1 cellular context compared by ENCODE assay signal in the genomic region with DNA sequence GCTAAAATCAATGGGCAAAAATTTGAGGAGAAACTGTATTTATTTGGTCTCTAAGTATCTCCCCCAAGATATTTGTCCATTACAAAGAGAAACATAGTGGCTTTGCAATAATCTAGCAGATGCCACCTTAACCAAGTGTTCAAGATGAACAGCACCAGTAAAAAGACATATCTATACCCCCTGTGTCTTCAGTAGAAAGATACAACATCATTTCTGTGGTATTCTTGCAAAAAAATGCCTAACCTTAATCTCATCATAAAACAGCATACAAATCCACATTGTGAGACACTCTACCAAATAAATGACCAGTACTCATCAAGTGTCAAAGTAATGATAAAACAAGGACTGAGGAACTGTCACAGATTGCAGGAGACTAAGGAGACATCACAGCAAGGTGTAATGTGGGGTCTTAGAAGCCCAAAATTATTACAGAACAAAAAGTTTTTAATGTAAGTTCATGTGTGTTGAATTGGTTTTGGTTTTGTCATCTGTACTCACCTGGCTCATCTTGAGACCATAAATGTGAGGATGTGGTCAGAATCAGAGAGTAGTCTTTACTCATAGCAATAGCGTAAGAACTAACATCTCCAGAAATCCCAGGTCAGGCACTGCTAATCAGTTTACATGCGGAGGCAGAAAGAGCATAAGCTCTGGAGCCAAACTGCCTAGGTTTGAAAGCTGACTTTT.
TF ChIP-seq lines count a peak whose summit lies in the region.

No MANE protein-coding gene starts in this region.

TF ChIP-seq in GM12878, 131 proteins besides CTCF, POLR2A, EP300 and RAD21 (continued from another document and continues in another):
- TF ChIP-seq SRF (IDR thresholded peaks at IDR 0.05; ENCODE audit: low read depth in 2 of 2, low read length in 2 of 2) (0 out of 4 replicates have a peak, but pooled peaks of 1 of the 2 experiments have one; percentile 45), GABPA (IDR thresholded peaks at IDR 0.05; ENCODE audit: low read depth) (no peak), IRF5 (IDR thresholded peaks at IDR 0.05; ENCODE audit: borderline replicate concordance) (no peak), IKZF2 (IDR thresholded peaks at IDR 0.05) (peak; percentile 57 to 70; a peak in 3 of 4 replicates), ZBED1 (IDR thresholded peaks at IDR 0.05; ENCODE audit: borderline replicate concordance) (no peak), SUPT20H (IDR thresholded peaks at IDR 0.05; ENCODE audit: borderline replicate concordance, control insufficient read depth, low read depth, low read length) (no peak), GATAD2B (conservative IDR thresholded peaks at IDR 0.05; ENCODE audit: low read depth) (no peak), SP1 (IDR thresholded peaks at IDR 0.05; ENCODE audit: low read depth, low read length) (no peak), CHD2 (IDR thresholded peaks at IDR 0.05; ENCODE audit: borderline replicate concordance, low read depth, low read length) (no peak), NFIC (IDR thresholded peaks at IDR 0.05; ENCODE audit: low read depth, low read length) (peak; percentile 78), ZNF24 (IDR thresholded peaks at IDR 0.05) (no peak), ZZZ3 (IDR thresholded peaks at IDR 0.05; ENCODE audit: control insufficient read depth, insufficient read length, low read depth) (no peak), MTA2 (IDR thresholded peaks at IDR 0.05; ENCODE audit: low read depth) (peak; percentile 46; the same call in 1 of the 2 replicates), ZBTB4 (CRISPR knock-in tag; IDR thresholded peaks at IDR 0.05) (no peak), ZNF622 (IDR thresholded peaks at IDR 0.05) (no peak), RUNX3 (IDR thresholded peaks at IDR 0.05; ENCODE audit: low read length) (peak; percentile 97), SMARCA5 (IDR thresholded peaks at IDR 0.05) (no peak), SMC3 (IDR thresholded peaks at IDR 0.05; ENCODE audit: borderline replicate concordance, low read length) (no peak), KAT2A (conservative IDR thresholded peaks at IDR 0.05; ENCODE audit: control insufficient read depth, low read depth, low read length) (no peak), STAT3 (IDR thresholded peaks at IDR 0.05; ENCODE audit: low read depth, low read length) (no peak), ASH2L (IDR thresholded peaks at IDR 0.05; ENCODE audit: borderline replicate concordance, low read depth) (no peak), EED (IDR thresholded peaks at IDR 0.05; ENCODE audit: low read depth) (peak; percentile 50; the same call in 1 of the 2 replicates), EZH2 (IDR thresholded peaks at IDR 0.05; ENCODE audit: borderline replicate concordance, control insufficient read depth, low read depth, low read length) (no peak), ZNF207 (IDR thresholded peaks at IDR 0.05; ENCODE audit: borderline replicate concordance) (no peak), BCL11A (IDR thresholded peaks at IDR 0.05; ENCODE audit: low read depth, low read length) (peak; percentile 85), BACH1 (IDR thresholded peaks at IDR 0.05; ENCODE audit: borderline replicate concordance) (no peak), NR2C1 (IDR thresholded peaks at IDR 0.05) (no peak), TCF7 (IDR thresholded peaks at IDR 0.05; ENCODE audit: borderline replicate concordance) (no peak), POLR2AphosphoS2 (IDR thresholded peaks at IDR 0.05; ENCODE audit: low read depth, low read length) (no peak), JUND (IDR thresholded peaks at IDR 0.05; ENCODE audit: low read depth, low read length) (no peak), JUNB (IDR thresholded peaks at IDR 0.05) (peak; percentile 86), HCFC1 (IDR thresholded peaks at IDR 0.05; ENCODE audit: low read length) (no peak), RB1 (IDR thresholded peaks at IDR 0.05; ENCODE audit: borderline replicate concordance) (no peak), TCF12 (IDR thresholded peaks at IDR 0.05; ENCODE audit: low read depth, low read length) (no peak), SUZ12 (IDR thresholded peaks at IDR 0.05; ENCODE audit: unreplicated experiment) (no peak), WRNIP1 (IDR thresholded peaks at IDR 0.05; ENCODE audit: borderline replicate concordance, low read depth, low read length) (no peak), PAX5 (IDR thresholded peaks at IDR 0.05; ENCODE audit: borderline replicate concordance, low read depth, low read length) (peak; percentile 60; the same call in 1 of the 2 replicates), LARP7 (IDR thresholded peaks at IDR 0.05) (no peak), STAT1 (conservative IDR thresholded peaks at IDR 0.05) (no peak), NBN (IDR thresholded peaks at IDR 0.05) (no peak), TAF1 (IDR thresholded peaks at IDR 0.05; ENCODE audit: borderline replicate concordance, low read depth, low read length) (no peak), CBX3 (IDR thresholded peaks at IDR 0.05; ENCODE audit: borderline replicate concordance, low read depth) (no peak), CREB1 (IDR thresholded peaks at IDR 0.05; ENCODE audit: low read depth) (peak; percentile 53; the same call in 1 of the 2 replicates), CHD1 (IDR thresholded peaks at IDR 0.05; ENCODE audit: low read depth, low read length) (no peak), KDM1A (IDR thresholded peaks at IDR 0.05; ENCODE audit: borderline replicate concordance) (no peak), FOS (IDR thresholded peaks at IDR 0.05; ENCODE audit: borderline replicate concordance, extremely low read depth, insufficient read length) (no peak), SPI1 (IDR thresholded peaks at IDR 0.05; ENCODE audit: borderline replicate concordance, insufficient read depth, low read depth, low read length) (peak; percentile 65), MYB (IDR thresholded peaks at IDR 0.05; ENCODE audit: borderline replicate concordance, low read depth, low read length) (no peak), PKNOX1 (IDR thresholded peaks at IDR 0.05) (no peak), NR2F1 (conservative IDR thresholded peaks at IDR 0.05) (no peak), MYC (IDR thresholded peaks at IDR 0.05; ENCODE audit: insufficient read depth, insufficient read length, insufficient replicate concordance, low read length, severe bottlenecking) (no peak), FOXM1 (IDR thresholded peaks at IDR 0.05; ENCODE audit: low read depth, low read length) (0 out of 2 replicates have a peak, but pooled peaks have one; percentile 28)
- TF ChIP-seq, protein P1, sequence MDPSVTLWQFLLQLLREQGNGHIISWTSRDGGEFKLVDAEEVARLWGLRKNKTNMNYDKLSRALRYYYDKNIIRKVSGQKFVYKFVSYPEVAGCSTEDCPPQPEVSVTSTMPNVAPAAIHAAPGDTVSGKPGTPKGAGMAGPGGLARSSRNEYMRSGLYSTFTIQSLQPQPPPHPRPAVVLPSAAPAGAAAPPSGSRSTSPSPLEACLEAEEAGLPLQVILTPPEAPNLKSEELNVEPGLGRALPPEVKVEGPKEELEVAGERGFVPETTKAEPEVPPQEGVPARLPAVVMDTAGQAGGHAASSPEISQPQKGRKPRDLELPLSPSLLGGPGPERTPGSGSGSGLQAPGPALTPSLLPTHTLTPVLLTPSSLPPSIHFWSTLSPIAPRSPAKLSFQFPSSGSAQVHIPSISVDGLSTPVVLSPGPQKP (IDR thresholded peaks at IDR 0.05; ENCODE audit: low read depth, low read length): no peak
- TF ChIP-seq, protein P2, sequence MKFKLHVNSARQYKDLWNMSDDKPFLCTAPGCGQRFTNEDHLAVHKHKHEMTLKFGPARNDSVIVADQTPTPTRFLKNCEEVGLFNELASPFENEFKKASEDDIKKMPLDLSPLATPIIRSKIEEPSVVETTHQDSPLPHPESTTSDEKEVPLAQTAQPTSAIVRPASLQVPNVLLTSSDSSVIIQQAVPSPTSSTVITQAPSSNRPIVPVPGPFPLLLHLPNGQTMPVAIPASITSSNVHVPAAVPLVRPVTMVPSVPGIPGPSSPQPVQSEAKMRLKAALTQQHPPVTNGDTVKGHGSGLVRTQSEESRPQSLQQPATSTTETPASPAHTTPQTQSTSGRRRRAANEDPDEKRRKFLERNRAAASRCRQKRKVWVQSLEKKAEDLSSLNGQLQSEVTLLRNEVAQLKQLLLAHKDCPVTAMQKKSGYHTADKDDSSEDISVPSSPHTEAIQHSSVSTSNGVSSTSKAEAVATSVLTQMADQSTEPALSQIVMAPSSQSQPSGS (IDR thresholded peaks at IDR 0.05; ENCODE audit: low read length): peak; percentile 57
- TF ChIP-seq, protein P3, sequence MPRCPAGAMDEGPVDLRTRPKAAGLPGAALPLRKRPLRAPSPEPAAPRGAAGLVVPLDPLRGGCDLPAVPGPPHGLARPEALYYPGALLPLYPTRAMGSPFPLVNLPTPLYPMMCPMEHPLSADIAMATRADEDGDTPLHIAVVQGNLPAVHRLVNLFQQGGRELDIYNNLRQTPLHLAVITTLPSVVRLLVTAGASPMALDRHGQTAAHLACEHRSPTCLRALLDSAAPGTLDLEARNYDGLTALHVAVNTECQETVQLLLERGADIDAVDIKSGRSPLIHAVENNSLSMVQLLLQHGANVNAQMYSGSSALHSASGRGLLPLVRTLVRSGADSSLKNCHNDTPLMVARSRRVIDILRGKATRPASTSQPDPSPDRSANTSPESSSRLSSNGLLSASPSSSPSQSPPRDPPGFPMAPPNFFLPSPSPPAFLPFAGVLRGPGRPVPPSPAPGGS (IDR thresholded peaks at IDR 0.05; ENCODE audit: borderline replicate concordance, insufficient read depth, low read depth, low read length, poor library complexity, severe bottlenecking): no peak
- TF ChIP-seq, protein P4, sequence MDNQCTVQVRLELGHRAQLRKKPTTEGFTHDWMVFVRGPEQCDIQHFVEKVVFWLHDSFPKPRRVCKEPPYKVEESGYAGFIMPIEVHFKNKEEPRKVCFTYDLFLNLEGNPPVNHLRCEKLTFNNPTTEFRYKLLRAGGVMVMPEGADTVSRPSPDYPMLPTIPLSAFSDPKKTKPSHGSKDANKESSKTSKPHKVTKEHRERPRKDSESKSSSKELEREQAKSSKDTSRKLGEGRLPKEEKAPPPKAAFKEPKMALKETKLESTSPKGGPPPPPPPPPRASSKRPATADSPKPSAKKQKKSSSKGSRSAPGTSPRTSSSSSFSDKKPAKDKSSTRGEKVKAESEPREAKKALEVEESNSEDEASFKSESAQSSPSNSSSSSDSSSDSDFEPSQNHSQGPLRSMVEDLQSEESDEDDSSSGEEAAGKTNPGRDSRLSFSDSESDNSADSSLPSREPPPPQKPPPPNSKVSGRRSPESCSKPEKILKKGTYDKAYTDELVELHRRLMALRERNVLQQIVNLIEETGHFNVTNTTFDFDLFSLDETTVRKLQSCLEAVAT (IDR thresholded peaks at IDR 0.05): no peak
- TF ChIP-seq, protein P5, sequence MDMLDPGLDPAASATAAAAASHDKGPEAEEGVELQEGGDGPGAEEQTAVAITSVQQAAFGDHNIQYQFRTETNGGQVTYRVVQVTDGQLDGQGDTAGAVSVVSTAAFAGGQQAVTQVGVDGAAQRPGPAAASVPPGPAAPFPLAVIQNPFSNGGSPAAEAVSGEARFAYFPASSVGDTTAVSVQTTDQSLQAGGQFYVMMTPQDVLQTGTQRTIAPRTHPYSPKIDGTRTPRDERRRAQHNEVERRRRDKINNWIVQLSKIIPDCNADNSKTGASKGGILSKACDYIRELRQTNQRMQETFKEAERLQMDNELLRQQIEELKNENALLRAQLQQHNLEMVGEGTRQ (IDR thresholded peaks at IDR 0.05; ENCODE audit: borderline replicate concordance, low read depth, low read length): no peak
